ENCODE assay signal across 29 cellular contexts in genomic region chr20:25211273-25211672, GRCh38.
"Had no signal": no experiment of that assay in that cellular context is flagged by ENCODE, and none has a peak within 500 bp of the region (broad histone marks: within the 10 kb centered on the region; RNA-seq: fewer than 3 reads in every experiment).

No MANE protein-coding gene starts in this region.

- DNase-seq: activated B cell treated with CpG ODN at 0.5 μM for 24 hours; activated CD4-positive, alpha-beta T cell treated with anti-CD3 and anti-CD28 coated beads for 48 hours; activated CD4-positive, alpha-beta T cell treated with anti-CD3 and anti-CD28 coated beads, Interleukin-2, amount 50 U/mL, for 1 hour; activated CD4-positive, alpha-beta T cell treated with anti-CD3 and anti-CD28 coated beads, Interleukin-2, amount 50 U/mL, for 48 hours; activated CD8-positive, alpha-beta memory T cell treated with anti-CD3 and anti-CD28 coated beads for 24 hours; activated CD8-positive, alpha-beta T cell treated with anti-CD3 and anti-CD28 coated beads for 36 hours; activated effector memory CD4-positive, alpha-beta T cell treated with Interleukin-2 at 50 U/mL for 16 hours; activated gamma-delta T cell treated with Interleukin-2 at 50 U/mL for 16 hours; activated naive CD4-positive, alpha-beta T cell treated with anti-CD3 and anti-CD28 coated beads, Interleukin-2, amount 50 U/mL, for 16 hours; activated naive CD4-positive, alpha-beta T cell treated with Interleukin-2 at 50 U/mL for 16 hours; activated T-cell treated with anti-CD3 and anti-CD28 coated beads, Interleukin-2, amount 50 U/mL, for 4 hours; amniotic stem cell; anterior cingulate cortex; brain microvascular endothelial cell; caudate nucleus; cortex of kidney; dermis blood vessel endothelial cell; effector CD4-positive, alpha-beta T cell; effector memory CD8-positive, alpha-beta T cell; esophagus squamous epithelium; foreskin melanocyte; head of caudate nucleus; T-helper 1 cell; T-helper 17 cell; T1000; WERI-Rb-1 had no signal

- H3K27ac Mint-ChIP-seq: activated B cell treated with CpG ODN at 0.5 μM for 24 hours; activated CD8-positive, alpha-beta T cell treated with anti-CD3 and anti-CD28 coated beads for 36 hours; activated naive CD8-positive, alpha-beta T cell; activated T-helper 17 cell treated with anti-CD3 and anti-CD28 coated beads, Interleukin-2, amount 50 U/mL, for 72 hours; T-helper 17 cell; T-helper 2 cell treated with Interferon-gamma antibody and Interleukin-4, amounts not matched to agents 5 μg/mL and 100 μg/mL, for 36 hours had no signal

- H3K27me3 Mint-ChIP-seq: activated B cell treated with CpG ODN at 0.5 μM for 24 hours; activated CD8-positive, alpha-beta T cell treated with anti-CD3 and anti-CD28 coated beads for 36 hours; activated naive CD8-positive, alpha-beta T cell; activated T-helper 17 cell treated with anti-CD3 and anti-CD28 coated beads, Interleukin-2, amount 50 U/mL, for 72 hours; effector memory CD8-positive, alpha-beta T cell; T-helper 17 cell had no signal

- H3K4me1 Mint-ChIP-seq: activated B cell treated with CpG ODN at 0.5 μM for 24 hours; activated T-helper 17 cell treated with anti-CD3 and anti-CD28 coated beads, Interleukin-2, amount 50 U/mL, for 72 hours; T-helper 17 cell had no signal

- H3K9me3 Mint-ChIP-seq: activated B cell treated with CpG ODN at 0.5 μM for 24 hours; activated CD8-positive, alpha-beta T cell treated with anti-CD3 and anti-CD28 coated beads for 36 hours; activated T-cell treated with anti-CD3 and anti-CD28 coated beads, Interleukin-2, amount 50 U/mL, for 4 hours; activated T-helper 17 cell treated with anti-CD3 and anti-CD28 coated beads, Interleukin-2, amount 50 U/mL, for 72 hours; effector memory CD8-positive, alpha-beta T cell; T-helper 2 cell treated with Interferon-gamma antibody and Interleukin-4, amounts not matched to agents 5 μg/mL and 100 μg/mL, for 36 hours had no signal

- H3K4me3 Mint-ChIP-seq: activated B cell treated with CpG ODN at 0.5 μM for 24 hours; activated CD8-positive, alpha-beta T cell treated with anti-CD3 and anti-CD28 coated beads for 36 hours; activated naive CD8-positive, alpha-beta T cell; activated T-cell treated with anti-CD3 and anti-CD28 coated beads, Interleukin-2, amount 50 U/mL, for 4 hours; activated T-helper 17 cell treated with anti-CD3 and anti-CD28 coated beads, Interleukin-2, amount 50 U/mL, for 72 hours; effector memory CD8-positive, alpha-beta T cell; T-helper 17 cell; T-helper 2 cell treated with Interferon-gamma antibody and Interleukin-4, amounts not matched to agents 5 μg/mL and 100 μg/mL, for 36 hours had no signal
